ENCODE assay signal across 1 cellular context in genomic region chr16:19560078-19560477, GRCh38.
TF ChIP-seq lines count a peak whose summit lies in the region.

No MANE protein-coding gene starts in this region.

TF ChIP-seq in HepG2, 621 proteins besides CTCF, POLR2A, EP300 and RAD21:
- no peak for TF ChIP-seq FOXJ3 (CRISPR knock-in tag; IDR thresholded peaks at IDR 0.05; ENCODE audit: borderline replicate concordance)
- TF ChIP-seq ZKSCAN8 (CRISPR knock-in tag; IDR thresholded peaks at IDR 0.05; ENCODE audit: borderline replicate concordance) = peak; percentile 91
- no peak for TF ChIP-seq SAFB2 (CRISPR knock-in tag; IDR thresholded peaks at IDR 0.05; ENCODE audit: borderline replicate concordance, low read depth)
- TF ChIP-seq, protein P1, sequence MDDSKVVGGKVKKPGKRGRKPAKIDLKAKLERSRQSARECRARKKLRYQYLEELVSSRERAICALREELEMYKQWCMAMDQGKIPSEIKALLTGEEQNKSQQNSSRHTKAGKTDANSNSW (CRISPR knock-in tag; IDR thresholded peaks at IDR 0.05; ENCODE audit: borderline replicate concordance) = no peak
- no peak for TF ChIP-seq ZNF501 (CRISPR knock-in tag; IDR thresholded peaks at IDR 0.05)
- TF ChIP-seq ZNF672 (CRISPR knock-in tag; IDR thresholded peaks at IDR 0.05) = no peak
- TF ChIP-seq RFXANK (CRISPR knock-in tag; IDR thresholded peaks at IDR 0.05) = no peak
